14 cellular contexts compared by ENCODE assay signal in genomic region chr6:124040655-124041054, GRCh38.
DNase-seq lines count a peak whose midpoint lies in the region; ATAC-seq, FAIRE-seq and TF ChIP-seq lines count a peak whose summit lies in the region.
"Had no signal": no experiment of that assay in that cellular context is flagged by ENCODE, and none has a peak within 500 bp of the region (broad histone marks: within the 10 kb centered on the region; RNA-seq: fewer than 3 reads in every experiment).

No MANE protein-coding gene starts in this region.

- RAD21 ChIA-PET in GM12878 (lab: Charles Lee; ENCODE audit: unreplicated experiment) = no interaction called here

- WGBS in GM12878 (ENCODE audit: insufficient coverage, insufficient replicate concordance, low lambda C conversion rate, missing lambda C conversion rate) = 0% methylated on average over 2 of the region's 2 CpGs

- no peaks in the 10 kb centered on the region for H3K27me3 ChIP-seq in GM12878 (replicated peaks in 1 of 2; ENCODE audit: control insufficient read depth in 2 of 2, insufficient read depth in 2 of 2, low read length in 1 of 2)
- no peaks in the 10 kb centered on the region for H3K27me3 ChIP-seq in CD4-positive, alpha-beta memory T cell (ENCODE audit: insufficient read depth, low read length)
- H3K27me3 ChIP-seq: suprapubic skin had no signal

- SMC1A ChIA-PET in GM12878 (lab: Charles Lee; ENCODE audit: uncharacterized antibody, unreplicated experiment) = interaction anchor here (0.6 to 0.9 kb wide), 2 partner anchors 10 to 177 kb away, joined by 3 read pairs; no protein-coding TSS in a partner anchor

- no peaks in the 10 kb centered on the region for H3K36me3 Mint-ChIP-seq in CD4-positive, alpha-beta memory T cell

- in situ Hi-C loops in GM12878 (cut with MboI) = no loop called here

- no peak overlapping the region for H3K27ac Mint-ChIP-seq in CD4-positive, alpha-beta memory T cell
- H3K27ac Mint-ChIP-seq: T-helper 17 cell had no signal

- TF ChIP-seq POLR2A in GM12878 (IDR thresholded peaks at IDR 0.05; ENCODE audit: low read depth, low read length) = no peak

- H3K36me3 ChIP-seq in GM12878 (ENCODE audit: control insufficient read depth in 2 of 2, insufficient read depth in 2 of 2, low read length in 1 of 2) = no peaks in the 10 kb centered on the region
- no peaks in the 10 kb centered on the region for H3K36me3 ChIP-seq in CD4-positive, alpha-beta memory T cell (ENCODE audit: insufficient read depth, low read length)
- H3K36me3 ChIP-seq: suprapubic skin had no signal

- peaks cover 0 to 2% (median 0%) of the 10 kb centered on the region in 8 donors for H3K9me3 Mint-ChIP-seq in CD4-positive, alpha-beta memory T cell

- no peaks in the 10 kb centered on the region for H3K79me2 ChIP-seq in GM12878 (ENCODE audit: control insufficient read depth, insufficient read depth, low read length)

- H4K20me1 ChIP-seq in GM12878 (ENCODE audit: control insufficient read depth, insufficient read depth) = no peaks in the 10 kb centered on the region

- intact Hi-C loops in GM12878 (cut with micrococcal nuclease; ENCODE audit: unreplicated experiment) = no loop called here
- intact Hi-C loops in CD4-positive, alpha-beta memory T cell (cut with micrococcal nuclease) = no loop called here

- CTCF ChIA-PET in GM12878 (lab: Yijun Ruan, JAX) = no interaction called here
- CTCF ChIA-PET in CD4-positive, alpha-beta memory T cell (lab: Charles Lee; ENCODE audit: partially characterized antibody) = no interaction called here

- H3K4me1 Mint-ChIP-seq in CD4-positive, alpha-beta memory T cell = no peaks in the 10 kb centered on the region
- H3K4me1 Mint-ChIP-seq: T-helper 17 cell had no signal

- TF ChIP-seq RAD21 in GM12878 (IDR thresholded peaks at IDR 0.05; ENCODE audit: insufficient read depth, low read depth, low read length) = no peak

- no peak for TF ChIP-seq CTCF in GM12878 (IDR thresholded peaks at IDR 0.05 in 2 of 3, conservative IDR thresholded peaks at IDR 0.05 in 1 of 3; ENCODE audit: control insufficient read depth in 2 of 3, extremely low read depth in 1 of 3, insufficient read depth in 1 of 3, low read depth in 3 of 3, low read length in 3 of 3)

- BruUV-seq in GM12878 (replicated peaks; lab: Mats Ljungman, UMichigan) = no TSS peak

- no peak overlapping the region for H3K27ac ChIP-seq in GM12878 (ENCODE audit: control insufficient read depth, insufficient read depth)
- H3K27ac ChIP-seq in CD4-positive, alpha-beta memory T cell (ENCODE audit: low read depth, low read length) = no peak overlapping the region
- H3K27ac ChIP-seq: 22Rv1, suprapubic skin had no signal

- no peaks in the 10 kb centered on the region for H3K9me3 ChIP-seq in GM12878 (replicated peaks; ENCODE audit: control insufficient read depth, insufficient read depth, low read length)
- no peaks in the 10 kb centered on the region for H3K9me3 ChIP-seq in CD4-positive, alpha-beta memory T cell (ENCODE audit: control insufficient read depth in 1 of 2, low read length in 2 of 2)
- H3K9me3 ChIP-seq: suprapubic skin had no signal

- no peak overlapping the region for H3K9ac ChIP-seq in GM12878 (ENCODE audit: control insufficient read depth, insufficient read depth, low read length)

- no peak overlapping the region for H2AFZ ChIP-seq in GM12878 (ENCODE audit: control insufficient read depth, low read depth, low read length)

- ATAC-seq in HG02642 (IDR thresholded peaks at IDR 0.05; ENCODE audit: poor library complexity, unreplicated experiment) (peak; percentile 69), HG03442 (IDR thresholded peaks at IDR 0.05; ENCODE audit: unreplicated experiment) (peak; percentile 95), GM12878 (peak; percentile 71)
- ATAC-seq: left colon, T-helper 17 cell had no signal

- TF ChIP-seq EP300 in GM12878 (IDR thresholded peaks at IDR 0.05; ENCODE audit: borderline replicate concordance in 1 of 2, control insufficient read depth in 1 of 2, low read depth in 2 of 2, low read length in 2 of 2) = no peak

- POLR2A ChIA-PET in GM12878 (lab: Charles Lee) = no interaction called here
- POLR2A ChIA-PET in CD4-positive, alpha-beta memory T cell (lab: Charles Lee; ENCODE audit: partially characterized antibody) = no interaction called here

- H3K4me2 ChIP-seq in GM12878 (ENCODE audit: control insufficient read depth, insufficient read depth) = no peak overlapping the region

- DNase-seq in DMS53 (lab: John Stamatoyannopoulos, UW) = peak; percentile 42
- DNase-seq in DMS53 treated with DMSO at 0.1 percent for 48 hours (lab: John Stamatoyannopoulos, UW; ENCODE audit: unreplicated experiment) = no peak
- DNase-seq in GM12878 (ENCODE audit: low read depth, low spot score) = no peak
- no peak for DNase-seq in NCI-H524 treated with DMSO at 0.1 percent for 48 hours (lab: John Stamatoyannopoulos, UW)
- DNase-seq in CD4-positive, alpha-beta memory T cell = no peak
- no peak for DNase-seq in HuH-7.5 (ENCODE audit: low spot score)
- DNase-seq: central memory CD4-positive, alpha-beta T cell; DMS79 treated with DMSO at 0.1 percent for 48 hours; left colon; T-helper 17 cell had no signal

- peak; percentile 56 for FAIRE-seq in GM12878 (lab: Jason Lieb, UNC)

- H3K4me1 ChIP-seq in GM12878 (ENCODE audit: control insufficient read depth, insufficient read depth, low read length) = no peaks in the 10 kb centered on the region
- no peaks in the 10 kb centered on the region for H3K4me1 ChIP-seq in CD4-positive, alpha-beta memory T cell (ENCODE audit: insufficient read depth, low read length)
- H3K4me1 ChIP-seq: suprapubic skin had no signal

- no peaks in the 10 kb centered on the region for H3K27me3 Mint-ChIP-seq in CD4-positive, alpha-beta memory T cell
- H3K27me3 Mint-ChIP-seq: T-helper 17 cell had no signal

- no peak overlapping the region for H3K4me3 Mint-ChIP-seq in CD4-positive, alpha-beta memory T cell
- H3K4me3 Mint-ChIP-seq: T-helper 17 cell had no signal

- H3K4me3 ChIP-seq in GM12878 = no peak overlapping the region
- H3K4me3 ChIP-seq in CD4-positive, alpha-beta memory T cell (ENCODE audit: low read length in 2 of 2) = no peak overlapping the region
- H3K4me3 ChIP-seq: suprapubic skin had no signal

TF ChIP-seq in GM12878, 131 proteins besides CTCF, POLR2A, EP300 and RAD21:
- no peak for TF ChIP-seq RFX5 (IDR thresholded peaks at IDR 0.05; ENCODE audit: low read depth, low read length)
- 0 out of 4 replicates have a peak, but pooled peaks of 1 of the 2 experiments have one; percentile 27 for TF ChIP-seq ETV6 (conservative IDR thresholded peaks at IDR 0.05 in 1 of 2, IDR thresholded peaks at IDR 0.05 in 1 of 2; ENCODE audit: borderline replicate concordance in 1 of 2, low read depth in 1 of 2)
- peak; percentile 71 for TF ChIP-seq RUNX3 (IDR thresholded peaks at IDR 0.05; ENCODE audit: low read length)
- TF ChIP-seq NFIC (IDR thresholded peaks at IDR 0.05; ENCODE audit: low read depth, low read length) = 0 out of 2 replicates have a peak, but pooled peaks have one; percentile 26
- peak; percentile 73 for TF ChIP-seq JUNB (IDR thresholded peaks at IDR 0.05)
- peak; percentile 79; the same call in 1 of the 2 replicates for TF ChIP-seq TCF7 (IDR thresholded peaks at IDR 0.05; ENCODE audit: borderline replicate concordance)
- no peak for TF ChIP-seq RELA (IDR thresholded peaks at IDR 0.05; ENCODE audit: borderline replicate concordance, partially characterized antibody)
- TF ChIP-seq E4F1 (IDR thresholded peaks at IDR 0.05; ENCODE audit: borderline replicate concordance, partially characterized antibody) = no peak
- 0 out of 2 replicates have a peak, but pooled peaks have one; percentile 19 for TF ChIP-seq GABPA (IDR thresholded peaks at IDR 0.05; ENCODE audit: low read depth)
